ENCODE assay signal across 1 cellular context in the genomic region with DNA sequence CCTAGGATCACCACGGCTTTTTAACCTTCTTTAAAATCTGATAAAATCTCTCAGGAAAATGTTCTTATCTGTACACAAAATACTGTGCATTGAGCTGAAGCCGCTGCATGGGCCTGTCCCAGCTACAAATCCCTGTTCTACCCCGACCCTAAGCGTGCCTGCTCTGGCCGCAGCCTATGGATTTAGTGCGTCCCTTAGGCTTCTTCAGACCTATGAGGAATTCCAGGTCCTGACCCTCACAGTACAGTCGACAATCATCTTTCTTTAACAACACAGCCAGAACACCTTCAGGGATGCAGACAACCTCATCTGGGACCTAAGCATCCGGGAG.
TF ChIP-seq lines count a peak whose summit lies in the region.

No MANE protein-coding gene starts in this region.

TF ChIP-seq in SK-N-SH treated with all-trans-retinoic acid at 6 μM for 48 hours, 23 proteins besides CTCF, POLR2A, EP300 and RAD21:
- TF ChIP-seq PPARA (CRISPR knock-in tag; IDR thresholded peaks at IDR 0.05; ENCODE audit: borderline replicate concordance) (no peak), TOX (CRISPR knock-in tag; IDR thresholded peaks at IDR 0.05; ENCODE audit: borderline replicate concordance) (no peak), OSR1 (CRISPR knock-in tag; IDR thresholded peaks at IDR 0.05) (no peak), ZNF70 (CRISPR knock-in tag; IDR thresholded peaks at IDR 0.05) (no peak), ZC3H10 (CRISPR knock-in tag; IDR thresholded peaks at IDR 0.05) (no peak), ESRRG (CRISPR knock-in tag; IDR thresholded peaks at IDR 0.05) (no peak), ZFP30 (CRISPR knock-in tag; IDR thresholded peaks at IDR 0.05) (no peak), BACH2 (CRISPR knock-in tag; IDR thresholded peaks at IDR 0.05; ENCODE audit: borderline replicate concordance) (no peak), CSDC2 (CRISPR knock-in tag; IDR thresholded peaks at IDR 0.05) (no peak), ZNF8 (CRISPR knock-in tag; IDR thresholded peaks at IDR 0.05) (no peak), ZFP3 (CRISPR knock-in tag; IDR thresholded peaks at IDR 0.05) (no peak), ARNTL (CRISPR knock-in tag; IDR thresholded peaks at IDR 0.05; ENCODE audit: borderline replicate concordance, low read depth) (no peak), TCF4 (CRISPR knock-in tag; IDR thresholded peaks at IDR 0.05; ENCODE audit: borderline replicate concordance) (no peak)
- TF ChIP-seq, protein P1, sequence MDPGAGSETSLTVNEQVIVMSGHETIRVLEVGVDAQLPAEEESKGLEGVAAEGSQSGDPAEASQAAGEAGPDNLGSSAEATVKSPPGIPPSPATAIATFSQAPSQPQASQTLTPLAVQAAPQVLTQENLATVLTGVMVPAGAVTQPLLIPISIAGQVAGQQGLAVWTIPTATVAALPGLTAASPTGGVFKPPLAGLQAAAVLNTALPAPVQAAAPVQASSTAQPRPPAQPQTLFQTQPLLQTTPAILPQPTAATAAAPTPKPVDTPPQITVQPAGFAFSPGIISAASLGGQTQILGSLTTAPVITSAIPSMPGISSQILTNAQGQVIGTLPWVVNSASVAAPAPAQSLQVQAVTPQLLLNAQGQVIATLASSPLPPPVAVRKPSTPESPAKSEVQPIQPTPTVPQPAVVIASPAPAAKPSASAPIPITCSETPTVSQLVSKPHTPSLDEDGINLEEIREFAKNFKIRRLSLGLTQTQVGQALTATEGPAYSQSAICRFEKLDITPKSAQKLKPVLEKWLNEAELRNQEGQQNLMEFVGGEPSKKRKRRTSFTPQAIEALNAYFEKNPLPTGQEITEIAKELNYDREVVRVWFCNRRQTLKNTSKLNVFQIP (CRISPR knock-in tag; IDR thresholded peaks at IDR 0.05; ENCODE audit: borderline replicate concordance, low read depth), result no peak
